Comparison of ENCODE assay signal across 8 cellular contexts in genomic region chr14:100406505-100407131, GRCh38. TPM values are rescaled to one million over a fixed set of nuclear protein-coding genes. Genes with fewer than 3 reads are reported as not detected.
DNase-seq lines count a peak whose midpoint lies in the region; ATAC-seq and TF ChIP-seq lines count a peak whose summit lies in the region.

No MANE protein-coding gene starts in this region.

- H3K27me3 ChIP-seq in muscle layer of duodenum (ENCODE audit: low read depth, low read length): no peaks in the 10 kb centered on the region

- no peaks in the 10 kb centered on the region for H3K27me3 Mint-ChIP-seq in brain

- no peaks in the 10 kb centered on the region for H3K9me3 ChIP-seq in muscle layer of duodenum (ENCODE audit: control insufficient read depth in 1 of 2, low read length in 2 of 2)

- peaks cover 80% of the 10 kb centered on the region for H3K4me1 Mint-ChIP-seq in brain

- H3K4me1 ChIP-seq in muscle layer of duodenum (ENCODE audit: control insufficient read depth in 1 of 2, insufficient read depth in 2 of 2, low read length in 2 of 2): peaks cover 0 to 5% of the 10 kb centered on the region in 2 donors

- ATAC-seq in HG02763 (IDR thresholded peaks at IDR 0.05; ENCODE audit: unreplicated experiment): no peak

- H3K4me3 Mint-ChIP-seq in brain: no peak overlapping the region

- no peak for TF ChIP-seq CTCF in brain (conservative IDR thresholded peaks at IDR 0.05)
- TF ChIP-seq CTCF in GM10266 (IDR thresholded peaks at IDR 0.05; ENCODE audit: control insufficient read depth, insufficient read depth, low read depth, missing control alignments): no peak

- DNase-seq in EL (peak; percentile 40), NOMO-1 (lab: John Stamatoyannopoulos, UW; ENCODE audit: unreplicated experiment in 2 of 2) (peak; percentile 76 to 90), putamen (ENCODE audit: low spot score) (no peak), GM10266 (ENCODE audit: extremely low spot score) (no peak), NCI-H2081 treated with DMSO at 0.1 percent for 48 hours (lab: John Stamatoyannopoulos, UW) (no peak)

- peak overlapping the region; percentile 58 for H3K27ac ChIP-seq in muscle layer of duodenum (ENCODE audit: low read length)

- H3K27ac Mint-ChIP-seq in brain: peak overlapping the region; percentile 5 to 91 (median 28)

- H3K9me3 Mint-ChIP-seq in brain: no peaks in the 10 kb centered on the region

- H3K36me3 Mint-ChIP-seq in brain: no peaks in the 10 kb centered on the region

- H3K36me3 ChIP-seq in muscle layer of duodenum (ENCODE audit: control insufficient read depth in 1 of 2, insufficient read depth in 2 of 2, low read length in 2 of 2): no peaks in the 10 kb centered on the region

- no peak overlapping the region for H3K4me3 ChIP-seq in muscle layer of duodenum (ENCODE audit: low read depth in 1 of 2, low read length in 2 of 2)

RNA-seq across cellular contexts. Expression of gene WDR25, which starts 30.3 kb away (rescaled TPM):
- polyA plus RNA-seq in brain (ENCODE audit: insufficient read depth, low read depth, low replicate concordance): 22.8 TPM

Comparison
In these comparisons a context has a peak if more than half of its experiments do, and no peak if none do; other contexts are left out.
1. DNase-seq: peak in EL (single experiment) and NOMO-1 (2 of 2); none in putamen (single experiment), GM10266 (single experiment) and NCI-H2081 treated with DMSO at 0.1 percent for 48 hours (single experiment).